In the genomic region with DNA sequence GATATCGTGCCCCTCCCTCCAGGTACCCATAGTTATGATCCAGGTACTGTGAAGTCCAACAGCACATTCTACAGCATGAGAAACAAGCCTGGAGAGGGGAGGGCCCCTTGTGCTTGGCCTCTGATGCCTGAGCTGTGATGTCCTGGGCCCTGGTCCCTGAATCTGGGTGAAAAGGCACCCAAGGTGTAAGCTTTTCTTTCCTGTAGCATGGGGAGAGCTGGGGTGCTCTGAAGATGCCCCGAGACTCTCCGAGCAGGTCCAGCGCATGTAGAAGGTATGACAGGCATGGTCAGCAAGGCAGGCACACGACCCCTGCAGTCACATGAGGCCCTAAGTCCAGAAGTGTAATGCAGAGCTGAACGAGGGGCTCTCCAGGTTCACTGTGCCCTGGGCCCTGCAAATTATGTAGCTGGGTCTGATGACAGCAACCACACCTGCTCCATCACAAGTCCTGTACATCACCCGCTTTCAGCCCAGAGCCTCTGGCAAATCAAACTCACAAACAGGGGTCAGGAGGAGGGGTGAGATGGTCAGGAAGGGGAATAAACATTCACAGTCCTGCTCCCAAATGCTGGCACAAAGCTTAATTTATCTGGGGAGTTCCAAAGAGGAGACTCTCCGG, we compare ENCODE assay signal across 20 cellular contexts. TPM values are rescaled to one million over a fixed set of nuclear protein-coding genes. Genes with fewer than 3 reads are reported as not detected.
DNase-seq lines count a peak whose midpoint lies in the region; TF ChIP-seq lines count a peak whose summit lies in the region.
"Had no signal": no experiment of that assay in that cellular context is flagged by ENCODE, and none has a peak within 500 bp of the region (broad histone marks: within the 10 kb centered on the region; RNA-seq: fewer than 3 reads in every experiment).

No MANE protein-coding gene starts in this region.

- H3K79me2 ChIP-seq in GM23248 (ENCODE audit: insufficient read depth) = peaks cover 30% of the 10 kb centered on the region

- H3F3A ChIP-seq in GM23248 (ENCODE audit: insufficient read depth) = peaks cover 10% of the 10 kb centered on the region

- no peaks in the 10 kb centered on the region for H3K27me3 Mint-ChIP-seq in IgD-negative memory B cell
- H3K27me3 Mint-ChIP-seq in dendritic cell treated with granulocyte-macrophage colony-stimulating factor and Interleukin-4, amounts not matched to agents 40 ng/mL and 50 ng/mL, for 4 days = peaks cover 4% of the 10 kb centered on the region
- peaks cover 24% of the 10 kb centered on the region for H3K27me3 Mint-ChIP-seq in nephron (ENCODE audit: low read depth)
- H3K27me3 Mint-ChIP-seq: naive thymus-derived CD8-positive, alpha-beta T cell; stimulated activated naive CD8-positive, alpha-beta T cell treated with anti-CD3 and anti-CD28 coated beads, Interleukin-15, Interleukin-2, amounts not matched to agents 100 ng/mL and 50 ng/mL, for 24 hours had no signal

- H3K27ac Mint-ChIP-seq in IgD-negative memory B cell (peak overlapping the region; percentile 86 to 96 (median 96)), nephron (no peak overlapping the region)
- peak overlapping the region; percentile 90 for H3K27ac Mint-ChIP-seq in dendritic cell treated with granulocyte-macrophage colony-stimulating factor and Interleukin-4, amounts not matched to agents 40 ng/mL and 50 ng/mL, for 4 days
- H3K27ac Mint-ChIP-seq: stimulated activated naive CD8-positive, alpha-beta T cell treated with anti-CD3 and anti-CD28 coated beads, Interleukin-15, Interleukin-2, amounts not matched to agents 100 ng/mL and 50 ng/mL, for 24 hours had no signal

- intact Hi-C loops in dendritic cell treated with granulocyte-macrophage colony-stimulating factor and Interleukin-4, amounts not matched to agents 40 ng/mL and 50 ng/mL, for 4 days (cut with micrococcal nuclease) = no loop called here

- in situ Hi-C loops in GM23248 (cut with MboI) = loop anchor here (25.0 kb wide), 1 partner anchor 772 kb away; the partner anchor contains the start of gene ANKRD60

- H3K4me3 Mint-ChIP-seq in IgD-negative memory B cell = peak overlapping the region in 3 of 4 donors; percentile 73 to 98 (median 73)
- H3K4me3 Mint-ChIP-seq in dendritic cell treated with granulocyte-macrophage colony-stimulating factor and Interleukin-4, amounts not matched to agents 40 ng/mL and 50 ng/mL, for 4 days = no peak overlapping the region
- H3K4me3 Mint-ChIP-seq in nephron = peak overlapping the region; percentile 17 to 81 (median 64)

- H3K4me3 ChIP-seq in GM23248 = no peak overlapping the region
- H3K4me3 ChIP-seq: ascending aorta, Peyer's patch, vagina had no signal

- H3K36me3 Mint-ChIP-seq in IgD-negative memory B cell (peaks cover 9% of the 10 kb centered on the region), nephron (ENCODE audit: low read depth) (no peaks in the 10 kb centered on the region)
- H3K36me3 Mint-ChIP-seq in dendritic cell treated with granulocyte-macrophage colony-stimulating factor and Interleukin-4, amounts not matched to agents 40 ng/mL and 50 ng/mL, for 4 days (ENCODE audit: low read depth) = peaks cover 43% of the 10 kb centered on the region

- H3K27ac ChIP-seq in substantia nigra (ENCODE audit: low read depth, low read length, poor library complexity, severe bottlenecking) (peak overlapping the region; percentile 23), GM23248 (no peak overlapping the region)
- H3K27ac ChIP-seq: vagina had no signal

- no peak for DNase-seq in substantia nigra (lab: John Stamatoyannopoulos, UW)
- no peak for DNase-seq in D341Med (ENCODE audit: low spot score)
- no peak for DNase-seq in DMS153 (lab: John Stamatoyannopoulos, UW)
- DNase-seq in GM23248 = no peak
- DNase-seq: activated naive CD4-positive, alpha-beta T cell treated with Interleukin-2 at 50 U/mL for 16 hours; GDM1; naive thymus-derived CD8-positive, alpha-beta T cell; NCI-H1436 treated with DMSO at 0.1 percent for 48 hours; NCI-H2171 treated with DMSO at 0.1 percent for 48 hours; NCI-H774 had no signal

- WGBS in GM23248 (ENCODE audit: low coverage in 1 of 2, low lambda C conversion rate in 2 of 2, missing lambda C conversion rate in 2 of 2), 2 experiments = 87 to 91% methylated on average over 8 of the region's 8 CpGs

- H3K4me2 ChIP-seq in GM23248 (ENCODE audit: unreplicated experiment) = no peak overlapping the region

- peaks cover 28% of the 10 kb centered on the region for H3K4me1 ChIP-seq in GM23248 (ENCODE audit: insufficient read depth)

- H3K9me3 Mint-ChIP-seq in IgD-negative memory B cell = no peaks in the 10 kb centered on the region
- H3K9me3 Mint-ChIP-seq in dendritic cell treated with granulocyte-macrophage colony-stimulating factor and Interleukin-4, amounts not matched to agents 40 ng/mL and 50 ng/mL, for 4 days = no peaks in the 10 kb centered on the region
- no peaks in the 10 kb centered on the region for H3K9me3 Mint-ChIP-seq in nephron
- H3K9me3 Mint-ChIP-seq: naive thymus-derived CD8-positive, alpha-beta T cell; stimulated activated naive CD8-positive, alpha-beta T cell treated with anti-CD3 and anti-CD28 coated beads, Interleukin-15, Interleukin-2, amounts not matched to agents 100 ng/mL and 50 ng/mL, for 24 hours had no signal

- no peaks in the 10 kb centered on the region for H3K36me3 ChIP-seq in GM23248 (ENCODE audit: low read depth)
- H3K36me3 ChIP-seq: ascending aorta, vagina had no signal

- H2AFZ ChIP-seq in GM23248 = no peak overlapping the region

- H3K9me3 ChIP-seq in GM23248 (ENCODE audit: low read depth) = no peaks in the 10 kb centered on the region
- H3K9me3 ChIP-seq: ascending aorta, Peyer's patch, vagina had no signal

- H3K4me1 Mint-ChIP-seq in IgD-negative memory B cell = peaks cover 19 to 33% (median 25%) of the 10 kb centered on the region in 3 donors
- peaks cover 77% of the 10 kb centered on the region for H3K4me1 Mint-ChIP-seq in dendritic cell treated with granulocyte-macrophage colony-stimulating factor and Interleukin-4, amounts not matched to agents 40 ng/mL and 50 ng/mL, for 4 days (ENCODE audit: low read depth)
- peaks cover 20% of the 10 kb centered on the region for H3K4me1 Mint-ChIP-seq in nephron

- TF ChIP-seq CTCF in nephron (IDR thresholded peaks at IDR 0.05; ENCODE audit: unreplicated experiment in 3 of 3) = no peak

- no peak overlapping the region for H3K9ac ChIP-seq in GM23248

- no peaks in the 10 kb centered on the region for H4K20me1 ChIP-seq in GM23248 (ENCODE audit: insufficient read depth)

- no peaks in the 10 kb centered on the region for H3K9me2 ChIP-seq in GM23248 (ENCODE audit: insufficient read depth)

- H3K27me3 ChIP-seq in GM23248 (replicated peaks; ENCODE audit: insufficient read depth) = no peaks in the 10 kb centered on the region
- H3K27me3 ChIP-seq: ascending aorta, Peyer's patch, vagina had no signal

RNA-seq across cellular contexts. Expression of gene CTSZ, which starts 1.8 kb away (rescaled TPM):
- 34.7 TPM for polyA plus RNA-seq in IgD-negative memory B cell
- total RNA-seq in GM23248 (2014; rRNA removed; shearing (Covaris generic)) = 391 and 422 TPM in 2 replicates
- 13.5 and 14.2 TPM in 2 replicates for polyA plus RNA-seq in GM23248 (2016; fragmentation: Nextera tagmentation; extraction: Ambion mirVana)

RNA-seq across cellular contexts. Expression of gene TUBB1, which starts 10.4 kb away (rescaled TPM):
- 7.8 TPM for polyA plus RNA-seq in IgD-negative memory B cell
- not detected in 2 replicates for total RNA-seq in GM23248 (2014; rRNA removed; shearing (Covaris generic))
- polyA plus RNA-seq in GM23248 (2016; fragmentation: Nextera tagmentation; extraction: Ambion mirVana) = 0.05 and 0.09 TPM in 2 replicates
- total RNA-seq: ascending aorta; HT1080; lung microvascular endothelial cell; naive thymus-derived CD8-positive, alpha-beta T cell; Peyer's patch; pulmonary artery endothelial cell; vagina had no signal

RNA-seq across cellular contexts. Expression of gene ATP5F1E, which starts 23.3 kb away (rescaled TPM):
- polyA plus RNA-seq in IgD-negative memory B cell (103 TPM), GM23248 (2016; fragmentation: Nextera tagmentation; extraction: Ambion mirVana) (236 and 245 TPM in 2 replicates)
- total RNA-seq in GM23248 (2014; rRNA removed; shearing (Covaris generic)) = 20.0 and 21.1 TPM in 2 replicates

RNA-seq across cellular contexts. Expression of gene NELFCD, which starts 27.8 kb away (rescaled TPM):
- polyA plus RNA-seq in IgD-negative memory B cell (79.6 TPM), GM23248 (2016; fragmentation: Nextera tagmentation; extraction: Ambion mirVana) (57.4 and 59.8 TPM in 2 replicates)
- 36.3 and 52.5 TPM in 2 replicates for total RNA-seq in GM23248 (2014; rRNA removed; shearing (Covaris generic))

RNA-seq across cellular contexts. Expression of gene PRELID3B, which starts 33.8 kb away (rescaled TPM):
- polyA plus RNA-seq in IgD-negative memory B cell (36.5 TPM), GM23248 (2016; fragmentation: Nextera tagmentation; extraction: Ambion mirVana) (75.8 and 76.4 TPM in 2 replicates)
- total RNA-seq in GM23248 (2014; rRNA removed; shearing (Covaris generic)) = 64.1 and 72.8 TPM in 2 replicates

Comparison
In these comparisons a context has a peak if more than half of its experiments do, and no peak if none do; other contexts are left out.
1. H3K27ac Mint-ChIP-seq: peak in IgD-negative memory B cell (3 of 3) and dendritic cell treated with granulocyte-macrophage colony-stimulating factor and Interleukin-4, amounts not matched to agents 40 ng/mL and 50 ng/mL, for 4 days (single experiment); none in nephron (0 of 3).